9 cellular contexts compared by ENCODE assay signal in the genomic region with DNA sequence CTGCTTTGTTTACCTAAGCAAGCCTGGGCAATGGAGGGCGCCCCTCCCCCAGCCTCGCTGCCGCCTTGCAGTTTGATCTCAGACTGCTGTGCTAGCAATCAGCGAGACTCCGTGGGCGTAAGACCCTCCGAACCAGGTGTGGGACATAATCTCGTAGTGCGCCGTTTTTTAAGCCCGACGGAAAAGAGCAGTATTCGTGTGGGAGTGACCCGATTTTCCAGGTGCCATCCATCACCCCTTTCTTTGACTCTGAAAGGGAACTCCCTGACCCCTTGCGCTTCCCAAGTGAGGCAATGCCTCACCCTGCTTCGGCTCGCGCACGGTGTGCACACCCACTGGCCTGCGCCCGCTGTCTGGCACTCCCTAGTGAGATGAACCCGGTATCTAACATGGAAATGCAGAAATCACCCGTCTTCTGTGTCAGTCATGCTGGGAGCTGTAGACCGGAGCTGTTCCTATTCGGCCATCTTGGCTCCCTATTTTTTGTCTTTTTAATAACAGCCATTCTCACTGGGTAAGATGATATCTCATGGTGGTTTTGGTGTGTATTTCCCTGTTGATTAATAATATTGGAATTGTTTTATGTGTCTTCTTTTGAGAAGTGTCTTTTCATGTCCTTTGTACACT. TPM values are rescaled to one million over a fixed set of nuclear protein-coding genes. Genes with fewer than 3 reads are reported as not detected.
DNase-seq lines count a peak whose midpoint lies in the region; TF ChIP-seq lines count a peak whose summit lies in the region.
"Not testable (repeated sequence)": the region's sequence is repeated elsewhere in the genome, so short reads cannot be mapped to it uniquely, and the experiment has no call there.
"Had no signal": no experiment of that assay in that cellular context is flagged by ENCODE, and none has a peak within 500 bp of the region (broad histone marks: within the 10 kb centered on the region; RNA-seq: fewer than 3 reads in every experiment).

No MANE protein-coding gene starts in this region.

- intact Hi-C loops in Caco-2 (cut with micrococcal nuclease; ENCODE audit: unreplicated experiment), result not testable (repeated sequence)

- POLR2A ChIA-PET in Caco-2 (lab: Charles Lee); HEK293T (lab: Yijun Ruan, JAX): not testable (repeated sequence)

- H3K27ac Mint-ChIP-seq in Caco-2 (ENCODE audit: unreplicated experiment) (peak overlapping the region; percentile 85), progenitor cell of endocrine pancreas (peak overlapping the region; percentile 100)

- H3K4me3 Mint-ChIP-seq in Caco-2 (ENCODE audit: unreplicated experiment), result peak overlapping the region; percentile 76
- peak overlapping the region; percentile 91 for H3K4me3 Mint-ChIP-seq in progenitor cell of endocrine pancreas (ENCODE audit: low read depth)

- not testable (repeated sequence) for H3K4me1 ChIP-seq in Caco-2; ectodermal cell (ENCODE audit: control insufficient read depth, insufficient read depth, low read length); iPS DF 6.9 (ENCODE audit: control insufficient read depth, insufficient read depth, low read length); mesodermal cell (ENCODE audit: control insufficient read depth, insufficient read depth, low read length, poor library complexity, severe bottlenecking)

- H3K27ac ChIP-seq in ectodermal cell (ENCODE audit: insufficient read depth, low read depth, low read length, poor library complexity, severe bottlenecking) (peak overlapping the region; percentile 85), mesodermal cell (ENCODE audit: low read depth, low read length, severe bottlenecking) (peak overlapping the region; percentile 55)
- H3K27ac ChIP-seq in iPS DF 6.9 (ENCODE audit: low read length), result not testable (repeated sequence)

- not testable (repeated sequence) for H3K27me3 Mint-ChIP-seq in Caco-2 (ENCODE audit: insufficient read depth, unreplicated experiment); progenitor cell of endocrine pancreas

- CTCF ChIA-PET in Caco-2 (lab: Charles Lee), result interaction anchor here (1.3 kb wide), 1 partner anchor 161 kb away, joined by 3 read pairs; no protein-coding TSS in a partner anchor
- CTCF ChIA-PET in HEK293T (lab: Yijun Ruan, JAX), result not testable (repeated sequence)

- H3K36me3 Mint-ChIP-seq in Caco-2 (ENCODE audit: insufficient read depth, unreplicated experiment); progenitor cell of endocrine pancreas (ENCODE audit: insufficient read depth): not testable (repeated sequence)

- not testable (repeated sequence) for H3K4me1 Mint-ChIP-seq in Caco-2 (ENCODE audit: low read depth, unreplicated experiment)
- peaks cover 15% of the 10 kb centered on the region for H3K4me1 Mint-ChIP-seq in progenitor cell of endocrine pancreas (ENCODE audit: low read depth)

- not testable (repeated sequence) for H3K36me3 ChIP-seq in Caco-2 (ENCODE audit: control insufficient read depth, insufficient read depth, low read length); ectodermal cell (ENCODE audit: control insufficient read depth, insufficient read depth, low read length); iPS DF 6.9 (ENCODE audit: control insufficient read depth, insufficient read depth, low read length); mesodermal cell (ENCODE audit: control insufficient read depth, insufficient read depth, low read length)

- TF ChIP-seq CTCF in Caco-2 (IDR thresholded peaks at IDR 0.05; ENCODE audit: insufficient read depth in 1 of 2, low read depth in 1 of 2, low read length in 1 of 2, severe bottlenecking in 1 of 2, unreplicated experiment in 1 of 2); progenitor cell of endocrine pancreas (IDR thresholded peaks at IDR 0.05; ENCODE audit: unreplicated experiment): not testable (repeated sequence)

- BruUV-seq in Caco-2 (replicated peaks; lab: Mats Ljungman, UMichigan), result TSS peak; percentile 51

- H3K9me3 Mint-ChIP-seq in Caco-2 (ENCODE audit: unreplicated experiment); progenitor cell of endocrine pancreas (ENCODE audit: low read depth): not testable (repeated sequence)

- H3K9me3 ChIP-seq in Caco-2; ectodermal cell (ENCODE audit: control insufficient read depth, low read length); iPS DF 6.9 (ENCODE audit: control insufficient read depth, insufficient read depth, low read length); mesodermal cell (ENCODE audit: control insufficient read depth, low read length): not testable (repeated sequence)

- not testable (repeated sequence) for H3K27me3 ChIP-seq in Caco-2 (replicated peaks; ENCODE audit: control insufficient read depth, insufficient read depth, low read length); ectodermal cell (ENCODE audit: control insufficient read depth, insufficient read depth, low read length, poor library complexity, severe bottlenecking); iPS DF 6.9 (ENCODE audit: control insufficient read depth, insufficient read depth, low read length)

- 40 to 45% methylated on average over 25 of the region's 25 CpGs for WGBS in ectodermal cell, 2 experiments
- WGBS in iPS DF 6.9 (ENCODE audit: insufficient coverage, insufficient read length), result no CpG with 5 or more reads among the region's 25 CpGs
- WGBS in mesodermal cell (ENCODE audit: insufficient coverage in 2 of 2), 2 experiments, result 55 to 75% methylated on average over 19 to 22 of the region's 25 CpGs

- H3K4me3 ChIP-seq in Caco-2 (ENCODE audit: low read depth, low read length) (peak overlapping the region; percentile 27), ectodermal cell (ENCODE audit: insufficient read depth, low read depth, low read length) (peak overlapping the region; percentile 39), iPS DF 6.9 (ENCODE audit: low read length) (peak overlapping the region; percentile 28; the same call in 1 of the 2 replicates), mesodermal cell (ENCODE audit: extremely low read depth, insufficient read depth, low read length, poor library complexity, severe bottlenecking) (peak overlapping the region; percentile 22)

- DNase-seq in Caco-2, result peak; percentile 39 to 64
- not testable (repeated sequence) for DNase-seq in HEK293T (ENCODE audit: extremely low spot score); iPS DF 6.9 (ENCODE audit: low read depth, low spot score); progenitor cell of endocrine pancreas (ENCODE audit: low spot score, unreplicated experiment)
- DNase-seq in NCI-H2171 treated with DMSO at 0.1 percent for 48 hours (lab: John Stamatoyannopoulos, UW), result peak; percentile 59
- peak; percentile 2 to 15 for DNase-seq in SHP77 (lab: John Stamatoyannopoulos, UW)

TF ChIP-seq in HEK293T, 16 proteins besides CTCF, POLR2A, EP300 and RAD21:
- TF ChIP-seq, protein P1, sequence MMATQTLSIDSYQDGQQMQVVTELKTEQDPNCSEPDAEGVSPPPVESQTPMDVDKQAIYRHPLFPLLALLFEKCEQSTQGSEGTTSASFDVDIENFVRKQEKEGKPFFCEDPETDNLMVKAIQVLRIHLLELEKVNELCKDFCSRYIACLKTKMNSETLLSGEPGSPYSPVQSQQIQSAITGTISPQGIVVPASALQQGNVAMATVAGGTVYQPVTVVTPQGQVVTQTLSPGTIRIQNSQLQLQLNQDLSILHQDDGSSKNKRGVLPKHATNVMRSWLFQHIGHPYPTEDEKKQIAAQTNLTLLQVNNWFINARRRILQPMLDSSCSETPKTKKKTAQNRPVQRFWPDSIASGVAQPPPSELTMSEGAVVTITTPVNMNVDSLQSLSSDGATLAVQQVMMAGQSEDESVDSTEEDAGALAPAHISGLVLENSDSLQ (IDR thresholded peaks at IDR 0.05), result peak; percentile 43
- 0 out of 2 replicates have a peak, but pooled peaks have one; percentile 31 for TF ChIP-seq NFRKB (IDR thresholded peaks at IDR 0.05)

RNA-seq across cellular contexts. Expression of gene C5orf46, which starts 40.4 kb away (rescaled TPM):
- total RNA-seq in Caco-2 (2022) (0.63 TPM in 1 of 2 replicates, not detected in the other), progenitor cell of endocrine pancreas (not detected in 2 replicates)
- not detected for polyA plus RNA-seq in ectodermal cell (2013, experiment 1 of 4)
- not detected for polyA plus RNA-seq in ectodermal cell (2013, experiment 2 of 4)
- polyA plus RNA-seq in ectodermal cell (2013, experiment 3 of 4), result not detected
- not detected for polyA plus RNA-seq in ectodermal cell (2013, experiment 4 of 4)
- polyA plus RNA-seq in mesodermal cell (2013, experiment 1 of 2), result 1.9 TPM
- 0.66 TPM for polyA plus RNA-seq in mesodermal cell (2013, experiment 2 of 2)
- total RNA-seq: OCI-LY7 had no signal
